Comparison of ENCODE assay signal across 17 cellular contexts in the genomic region with DNA sequence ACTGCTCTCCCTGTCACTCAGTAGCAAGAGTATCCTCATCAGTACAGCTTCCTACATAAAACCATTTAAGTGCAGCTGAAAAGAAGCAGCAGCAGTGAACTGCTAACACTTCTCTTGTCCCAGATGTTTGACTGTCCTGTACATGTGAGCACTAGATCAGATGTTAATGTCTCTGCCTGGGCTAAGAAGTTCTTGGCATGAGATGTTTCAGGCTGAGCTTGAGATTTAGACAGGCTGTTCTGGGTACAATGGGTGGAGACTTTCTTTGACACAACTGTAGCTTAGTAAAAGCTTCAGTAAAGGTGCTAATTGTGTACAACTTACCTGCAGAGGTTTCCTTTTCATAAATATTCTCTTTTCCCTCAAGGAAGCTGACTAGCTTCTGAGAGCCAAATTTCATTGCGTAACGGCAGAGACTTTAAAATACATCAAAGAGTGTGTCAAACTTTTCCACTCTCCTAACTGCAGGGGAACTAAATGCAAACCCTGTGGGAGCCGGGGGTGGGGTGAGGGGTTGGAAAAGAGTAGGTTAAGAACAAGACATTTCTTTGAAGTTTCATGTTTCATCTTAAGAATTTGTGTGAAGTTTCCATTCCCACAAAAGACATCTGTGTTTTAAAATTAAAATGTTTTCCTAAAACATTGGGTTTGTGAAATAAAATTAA.
DNase-seq lines count a peak whose midpoint lies in the region; TF ChIP-seq lines count a peak whose summit lies in the region.
"Had no signal": no experiment of that assay in that cellular context is flagged by ENCODE, and none has a peak within 500 bp of the region (broad histone marks: within the 10 kb centered on the region; RNA-seq: fewer than 3 reads in every experiment).

No MANE protein-coding gene starts in this region.

- POLR2A ChIA-PET in CD4-positive, alpha-beta memory T cell (lab: Charles Lee; ENCODE audit: partially characterized antibody) = no interaction called here

- peak overlapping the region; percentile 68 for H3K27ac Mint-ChIP-seq in osteocyte (ENCODE audit: unreplicated experiment)
- H3K27ac Mint-ChIP-seq in CD4-positive, alpha-beta memory T cell = no peak overlapping the region
- H3K27ac Mint-ChIP-seq: activated T-cell treated with anti-CD3 and anti-CD28 coated beads, Interleukin-2, amount 50 U/mL, for 72 hours; natural killer cell treated with Interleukin-12 subunit alpha and Interleukin-12 subunit beta and Interleukin-15 and Interleukin-18, amount 100 ng/mL, for 72 hours; T-cell had no signal

- H3K9me3 ChIP-seq in esophagus squamous epithelium = no peaks in the 10 kb centered on the region
- H3K9me3 ChIP-seq in CD4-positive, alpha-beta memory T cell (ENCODE audit: control insufficient read depth in 1 of 2, low read length in 2 of 2) = no peaks in the 10 kb centered on the region
- no peaks in the 10 kb centered on the region for H3K9me3 ChIP-seq in left ventricle myocardium inferior (replicated peaks)
- H3K9me3 ChIP-seq in uterus = no peaks in the 10 kb centered on the region
- H3K9me3 ChIP-seq: heart right ventricle had no signal

- no peaks in the 10 kb centered on the region for H3K27me3 Mint-ChIP-seq in osteocyte (ENCODE audit: unreplicated experiment)
- H3K27me3 Mint-ChIP-seq in CD4-positive, alpha-beta memory T cell = peaks cover 4 to 14% of the 10 kb centered on the region in 2 donors

- intact Hi-C loops in esophagus squamous epithelium (cut with DNase I) (no loop called here), left ventricle myocardium inferior (cut with micrococcal nuclease) (no loop called here), uterus (cut with DNase I; ENCODE audit: low total_unique reads) (no loop called here)
- intact Hi-C loops in CD4-positive, alpha-beta memory T cell (cut with micrococcal nuclease) = no loop called here

- DNase-seq in DMS 273 treated with DMSO at 0.1 percent for 48 hours (lab: John Stamatoyannopoulos, UW) = peak; percentile 38
- DNase-seq in SK-N-DZ (ENCODE audit: low spot score) = peak; percentile 18
- DNase-seq in esophagus squamous epithelium (lab: John Stamatoyannopoulos, UW) = no peak
- DNase-seq in osteocyte (ENCODE audit: extremely low spot score, unreplicated experiment) = no peak
- DNase-seq in NCI-H1048 (lab: John Stamatoyannopoulos, UW) = no peak
- DNase-seq in CD4-positive, alpha-beta memory T cell = no peak
- DNase-seq in left ventricle myocardium inferior = no peak
- no peak for DNase-seq in uterus
- DNase-seq: activated CD4-positive, CD25-positive, alpha-beta regulatory T cell treated with anti-CD3 and anti-CD28 coated beads, Interleukin-2, amount 50 U/mL, for 72 hours; activated T-cell treated with anti-CD3 and anti-CD28 coated beads, Interleukin-2, amount 50 U/mL, for 72 hours; GDM1; heart right ventricle; left colon; PC-3; stimulated activated naive CD4-positive, alpha-beta T cell; T-cell had no signal

- H3K27me3 ChIP-seq in esophagus squamous epithelium (no peaks in the 10 kb centered on the region), left ventricle myocardium inferior (ENCODE audit: low read depth) (no peaks in the 10 kb centered on the region), uterus (no peaks in the 10 kb centered on the region)
- no peaks in the 10 kb centered on the region for H3K27me3 ChIP-seq in CD4-positive, alpha-beta memory T cell (ENCODE audit: insufficient read depth, low read length)

- no peaks in the 10 kb centered on the region for H3K9me3 Mint-ChIP-seq in osteocyte (ENCODE audit: unreplicated experiment)
- no peaks in the 10 kb centered on the region for H3K9me3 Mint-ChIP-seq in CD4-positive, alpha-beta memory T cell
- H3K9me3 Mint-ChIP-seq: activated T-cell treated with anti-CD3 and anti-CD28 coated beads, Interleukin-2, amount 50 U/mL, for 72 hours; natural killer cell treated with Interleukin-12 subunit alpha and Interleukin-12 subunit beta and Interleukin-15 and Interleukin-18, amount 100 ng/mL, for 72 hours; T-cell had no signal

- H3K36me3 ChIP-seq in esophagus squamous epithelium = no peaks in the 10 kb centered on the region
- no peaks in the 10 kb centered on the region for H3K36me3 ChIP-seq in CD4-positive, alpha-beta memory T cell (ENCODE audit: insufficient read depth, low read length)
- no peaks in the 10 kb centered on the region for H3K36me3 ChIP-seq in left ventricle myocardium inferior
- no peaks in the 10 kb centered on the region for H3K36me3 ChIP-seq in uterus
- H3K36me3 ChIP-seq: heart right ventricle had no signal

- WGBS in esophagus squamous epithelium, 2 donors = 7 to 8% methylated on average over 3 of the region's 3 CpGs

- no peak overlapping the region for H3K4me3 ChIP-seq in esophagus squamous epithelium
- H3K4me3 ChIP-seq in CD4-positive, alpha-beta memory T cell (ENCODE audit: low read length in 2 of 2) = no peak overlapping the region
- no peak overlapping the region for H3K4me3 ChIP-seq in left ventricle myocardium inferior
- no peak overlapping the region for H3K4me3 ChIP-seq in uterus
- H3K4me3 ChIP-seq: heart right ventricle had no signal

- no peaks in the 10 kb centered on the region for H3K36me3 Mint-ChIP-seq in osteocyte (ENCODE audit: unreplicated experiment)
- H3K36me3 Mint-ChIP-seq in CD4-positive, alpha-beta memory T cell = no peaks in the 10 kb centered on the region
- H3K36me3 Mint-ChIP-seq: natural killer cell treated with Interleukin-12 subunit alpha and Interleukin-12 subunit beta and Interleukin-15 and Interleukin-18, amount 100 ng/mL, for 72 hours; T-cell had no signal

- H3K4me3 Mint-ChIP-seq in osteocyte (ENCODE audit: unreplicated experiment) = no peak overlapping the region
- no peak overlapping the region for H3K4me3 Mint-ChIP-seq in CD4-positive, alpha-beta memory T cell
- H3K4me3 Mint-ChIP-seq: activated T-cell treated with anti-CD3 and anti-CD28 coated beads, Interleukin-2, amount 50 U/mL, for 72 hours; natural killer cell treated with Interleukin-12 subunit alpha and Interleukin-12 subunit beta and Interleukin-15 and Interleukin-18, amount 100 ng/mL, for 72 hours; T-cell had no signal

- TF ChIP-seq POLR2A in esophagus squamous epithelium (IDR thresholded peaks at IDR 0.05) (no peak), uterus (IDR thresholded peaks at IDR 0.05) (no peak)

- CTCF ChIA-PET in CD4-positive, alpha-beta memory T cell (lab: Charles Lee; ENCODE audit: partially characterized antibody) = no interaction called here

- TF ChIP-seq CTCF in esophagus squamous epithelium (IDR thresholded peaks at IDR 0.05) (no peak), osteocyte (IDR thresholded peaks at IDR 0.05) (no peak), left ventricle myocardium inferior (IDR thresholded peaks at IDR 0.05; ENCODE audit: borderline replicate concordance) (no peak), uterus (IDR thresholded peaks at IDR 0.05) (no peak)

- H3K4me1 ChIP-seq in esophagus squamous epithelium (peaks cover 0 to 21% (median 12%) of the 10 kb centered on the region in 3 donors), left ventricle myocardium inferior (peaks cover 11% of the 10 kb centered on the region), uterus (no peaks in the 10 kb centered on the region)
- H3K4me1 ChIP-seq in CD4-positive, alpha-beta memory T cell (ENCODE audit: insufficient read depth, low read length) = no peaks in the 10 kb centered on the region

- peak overlapping the region; percentile 33 to 76 (median 64) for H3K27ac ChIP-seq in esophagus squamous epithelium
- no peak overlapping the region for H3K27ac ChIP-seq in CD4-positive, alpha-beta memory T cell (ENCODE audit: low read depth, low read length)
- no peak overlapping the region for H3K27ac ChIP-seq in left ventricle myocardium inferior (replicated peaks)
- H3K27ac ChIP-seq in uterus = no peak overlapping the region
- H3K27ac ChIP-seq: heart right ventricle had no signal

- peaks cover 27% of the 10 kb centered on the region for H3K4me1 Mint-ChIP-seq in osteocyte (ENCODE audit: unreplicated experiment)
- peaks cover 0 to 2% (median 0%) of the 10 kb centered on the region in 4 donors for H3K4me1 Mint-ChIP-seq in CD4-positive, alpha-beta memory T cell
- H3K4me1 Mint-ChIP-seq: T-cell had no signal

Comparison
In these comparisons a context has a peak if more than half of its experiments do, and no peak if none do; other contexts are left out.
1. DNase-seq: peak in DMS 273 treated with DMSO at 0.1 percent for 48 hours (single experiment) and SK-N-DZ (single experiment); none in esophagus squamous epithelium (single experiment), osteocyte (single experiment), NCI-H1048 (single experiment), CD4-positive, alpha-beta memory T cell (0 of 5), left ventricle myocardium inferior (single experiment) and uterus (0 of 2).
2. H3K27ac ChIP-seq: peak in esophagus squamous epithelium (4 of 4); none in CD4-positive, alpha-beta memory T cell (single experiment), left ventricle myocardium inferior (single experiment) and uterus (0 of 2).